ENCODE assay signal across 1 cellular context in genomic region chr2:239360421-239361310, GRCh38.
TF ChIP-seq lines count a peak whose summit lies in the region.

No MANE protein-coding gene starts in this region.

TF ChIP-seq in K562, 482 proteins besides CTCF, POLR2A, EP300 and RAD21 (continued from another document):
- TF ChIP-seq, protein P1, sequence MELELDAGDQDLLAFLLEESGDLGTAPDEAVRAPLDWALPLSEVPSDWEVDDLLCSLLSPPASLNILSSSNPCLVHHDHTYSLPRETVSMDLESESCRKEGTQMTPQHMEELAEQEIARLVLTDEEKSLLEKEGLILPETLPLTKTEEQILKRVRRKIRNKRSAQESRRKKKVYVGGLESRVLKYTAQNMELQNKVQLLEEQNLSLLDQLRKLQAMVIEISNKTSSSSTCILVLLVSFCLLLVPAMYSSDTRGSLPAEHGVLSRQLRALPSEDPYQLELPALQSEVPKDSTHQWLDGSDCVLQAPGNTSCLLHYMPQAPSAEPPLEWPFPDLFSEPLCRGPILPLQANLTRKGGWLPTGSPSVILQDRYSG (tag; conservative IDR thresholded peaks at IDR 0.05; ENCODE audit: low read depth) = no peak
- TF ChIP-seq GTF2E2 (tag; IDR thresholded peaks at IDR 0.05) (no peak), ZBED1 (IDR thresholded peaks at IDR 0.05) (no peak), GATAD2B (IDR thresholded peaks at IDR 0.05; ENCODE audit: borderline replicate concordance) (no peak)
